In genomic region chr3:184749168-184749744, GRCh38 we compare ENCODE assay signal across 9 cellular contexts.
"Had no signal": no experiment of that assay in that cellular context is flagged by ENCODE, and none has a peak within 500 bp of the region (broad histone marks: within the 10 kb centered on the region; RNA-seq: fewer than 3 reads in every experiment).

No MANE protein-coding gene starts in this region.

- DNase-seq: KG1, MG63, NCI-H1092, NCI-H1417 treated with DMSO at 0.1 percent for 48 hours, NCI-H1694 treated with DMSO at 0.1 percent for 48 hours, NCI-H1930, NCI-H2081 had no signal

- H3K27me3 ChIP-seq: MG63 had no signal

- H3K9me3 ChIP-seq: MG63, SJCRH30 had no signal

- H3K4me1 ChIP-seq: SJCRH30 had no signal

- H3K36me3 ChIP-seq: MG63, SJCRH30 had no signal

- H3K4me3 ChIP-seq: MG63, SJCRH30 had no signal

- H3K27ac ChIP-seq: RWPE1, SJCRH30 had no signal
